ENCODE assay signal across 9 cellular contexts in the genomic region with DNA sequence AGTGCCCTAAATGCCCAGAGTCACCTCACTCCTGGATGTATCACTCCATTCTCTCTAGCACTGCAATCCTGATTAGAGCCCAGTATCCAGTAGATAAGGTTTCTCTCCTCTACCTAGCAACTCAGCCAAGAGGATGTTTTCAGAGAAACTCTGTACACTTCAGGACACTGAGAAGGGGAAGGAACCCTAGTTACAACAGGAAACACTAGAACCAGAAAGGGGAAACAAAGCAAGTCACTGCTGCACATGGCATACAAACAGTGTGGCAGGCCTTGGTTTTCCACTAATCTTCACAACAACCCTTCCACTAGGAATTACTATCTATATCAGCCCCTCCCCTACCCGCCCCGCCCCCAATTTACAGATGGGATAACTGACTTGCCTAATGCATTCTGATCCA. TPM values are rescaled to one million over a fixed set of nuclear protein-coding genes. Genes with fewer than 3 reads are reported as not detected.
DNase-seq lines count a peak whose midpoint lies in the region; ATAC-seq, FAIRE-seq and TF ChIP-seq lines count a peak whose summit lies in the region.
"Had no signal": no experiment of that assay in that cellular context is flagged by ENCODE, and none has a peak within 500 bp of the region (broad histone marks: within the 10 kb centered on the region; RNA-seq: fewer than 3 reads in every experiment).

No MANE protein-coding gene starts in this region.

- peaks cover 3 to 4% of the 10 kb centered on the region in 2 donors for H3K36me3 Mint-ChIP-seq in activated T-cell treated with anti-CD3 and anti-CD28 coated beads, Interleukin-2, amount 50 U/mL, for 72 hours (ENCODE audit: insufficient read depth in 2 of 2)
- H3K36me3 Mint-ChIP-seq in stimulated activated naive B cell treated with anti-CD40 and anti-IgM and Interleukin-4, amounts not matched to agents 10 μg/mL and 1 μg/mL and 100 μg/mL, for 72 hours, result peaks cover 0 to 6% of the 10 kb centered on the region in 2 donors

- ATAC-seq in activated T-cell treated with anti-CD3 and anti-CD28 coated beads, Interleukin-2, amount 50 U/mL, for 72 hours (replicated peaks in 1 of 2), result no peak
- ATAC-seq in PC-3, result no peak
- ATAC-seq in stimulated activated naive B cell treated with anti-CD40 and anti-IgM and Interleukin-4, amounts not matched to agents 10 μg/mL and 1 μg/mL and 100 μg/mL, for 72 hours (replicated peaks), result no peak

- H3K9me1 ChIP-seq in endothelial cell of umbilical vein (replicated peaks; ENCODE audit: control insufficient read depth, extremely low read depth, insufficient read depth, low read length), result no peaks in the 10 kb centered on the region

- H3K4me3 Mint-ChIP-seq in activated T-cell treated with anti-CD3 and anti-CD28 coated beads, Interleukin-2, amount 50 U/mL, for 72 hours, result peak overlapping the region; percentile 85 to 99
- H3K4me3 Mint-ChIP-seq in stimulated activated naive B cell treated with anti-CD40 and anti-IgM and Interleukin-4, amounts not matched to agents 10 μg/mL and 1 μg/mL and 100 μg/mL, for 72 hours, result peak overlapping the region; percentile 14 to 17

- H2AFZ ChIP-seq in PC-3 (ENCODE audit: low read length) (no peak overlapping the region), endothelial cell of umbilical vein (ENCODE audit: low read depth, low read length) (no peak overlapping the region)

- H3K36me3 ChIP-seq in PC-3 (ENCODE audit: low read depth, low read length) (peaks cover 9% of the 10 kb centered on the region), endothelial cell of umbilical vein (ENCODE audit: control insufficient read depth in 2 of 2, extremely low read depth in 1 of 2, insufficient read depth in 2 of 2, low read length in 2 of 2) (peaks cover 2 to 5% of the 10 kb centered on the region in 2 experiments), esophagus muscularis mucosa (peaks cover 7 to 16% (median 8%) of the 10 kb centered on the region in 4 donors), tibial nerve (peaks cover 0 to 8% (median 0%) of the 10 kb centered on the region in 3 donors)

- POLR2A ChIA-PET in PC-3 (lab: Charles Lee; ENCODE audit: unreplicated experiment), result no interaction called here
- POLR2A ChIA-PET in endothelial cell of umbilical vein (lab: Charles Lee), result no interaction called here

- H3K4me1 Mint-ChIP-seq in activated T-cell treated with anti-CD3 and anti-CD28 coated beads, Interleukin-2, amount 50 U/mL, for 72 hours (ENCODE audit: low read depth), result peaks cover 51% of the 10 kb centered on the region
- H3K4me1 Mint-ChIP-seq in stimulated activated naive B cell treated with anti-CD40 and anti-IgM and Interleukin-4, amounts not matched to agents 10 μg/mL and 1 μg/mL and 100 μg/mL, for 72 hours, result peaks cover 11 to 33% of the 10 kb centered on the region in 2 donors

- H3K4me1 ChIP-seq in PC-3 (ENCODE audit: insufficient read depth, low read length) (peaks cover 16% of the 10 kb centered on the region; the same call in 1 of the 2 replicates), endothelial cell of umbilical vein (ENCODE audit: control insufficient read depth, extremely low read depth, insufficient read depth, low read length) (peaks cover 13% of the 10 kb centered on the region), esophagus muscularis mucosa (peaks cover 31 to 42% (median 33%) of the 10 kb centered on the region in 4 donors), tibial nerve (peaks cover 0 to 41% (median 11%) of the 10 kb centered on the region in 4 donors)

- WGBS in esophagus muscularis mucosa, result 95% methylated on average over 2 of the region's 2 CpGs
- 97% methylated on average over 2 of the region's 2 CpGs for WGBS in tibial nerve, 2 donors

- H3K9ac ChIP-seq in PC-3 (ENCODE audit: low read length) (no peak overlapping the region), endothelial cell of umbilical vein (replicated peaks; ENCODE audit: extremely low read depth, insufficient read depth, low read length) (no peak overlapping the region)

- H4K20me1 ChIP-seq in PC-3 (ENCODE audit: low read length) (no peaks in the 10 kb centered on the region), endothelial cell of umbilical vein (replicated peaks; ENCODE audit: control insufficient read depth, extremely low read depth, insufficient read depth, low read length) (no peaks in the 10 kb centered on the region)

- dilution Hi-C loops in endothelial cell of umbilical vein (cut with MboI; ENCODE audit: extremely low pct_ligation_motif_present, low sequenced_read_pairs), result no loop called here

- no peak for TF ChIP-seq CTCF in PC-3 (conservative IDR thresholded peaks at IDR 0.05; ENCODE audit: low read depth, low read length)
- TF ChIP-seq CTCF in endothelial cell of umbilical vein (IDR thresholded peaks at IDR 0.05; ENCODE audit: extremely low read depth in 1 of 2, insufficient read depth in 1 of 2, low read depth in 1 of 2, low read length in 2 of 2), result no peak
- no peak for TF ChIP-seq CTCF in esophagus muscularis mucosa (IDR thresholded peaks at IDR 0.05)
- no peak for TF ChIP-seq CTCF in tibial nerve (IDR thresholded peaks at IDR 0.05)

- no peaks in the 10 kb centered on the region for H3K9me3 Mint-ChIP-seq in activated T-cell treated with anti-CD3 and anti-CD28 coated beads, Interleukin-2, amount 50 U/mL, for 72 hours
- no peaks in the 10 kb centered on the region for H3K9me3 Mint-ChIP-seq in stimulated activated naive B cell treated with anti-CD40 and anti-IgM and Interleukin-4, amounts not matched to agents 10 μg/mL and 1 μg/mL and 100 μg/mL, for 72 hours

- TF ChIP-seq POLR2A in endothelial cell of umbilical vein (IDR thresholded peaks at IDR 0.05; ENCODE audit: low read depth, low read length), result no peak
- no peak for TF ChIP-seq POLR2A in esophagus muscularis mucosa (IDR thresholded peaks at IDR 0.05; ENCODE audit: low read depth)
- no peak for TF ChIP-seq POLR2A in tibial nerve (IDR thresholded peaks at IDR 0.05)

- no peak for DNase-seq in activated T-cell treated with anti-CD3 and anti-CD28 coated beads, Interleukin-2, amount 50 U/mL, for 72 hours
- DNase-seq in activated T-cell treated with anti-CD3 and anti-CD28 coated beads for 4 hours (no peak), PC-3 (no peak), endothelial cell of umbilical vein (ENCODE audit: low read depth, low spot score) (peak; percentile 14), esophagus muscularis mucosa (ENCODE audit: extremely low spot score) (no peak), DMS79 treated with DMSO at 0.1 percent for 48 hours (lab: John Stamatoyannopoulos, UW) (no peak), tibial nerve (ENCODE audit: low spot score in 2 of 2) (no peak)
- DNase-seq in stimulated activated naive B cell treated with anti-CD40 and anti-IgM and Interleukin-4, amounts not matched to agents 10 μg/mL and 1 μg/mL and 100 μg/mL, for 72 hours, result no peak

- intact Hi-C loops in PC-3 (cut with micrococcal nuclease) (loop anchor here (5.0 kb wide), 2 partner anchors 38 to 883 kb away; no protein-coding TSS in a partner anchor), endothelial cell of umbilical vein (cut with micrococcal nuclease) (loop anchor here (5.0 to 10.0 kb wide), 4 partner anchors 82 to 803 kb away; partner anchors contain the start of genes CACUL1 and RAB11FIP2), esophagus muscularis mucosa (cut with DNase I) (no loop called here)

- peak overlapping the region; percentile 75 for H3K27ac Mint-ChIP-seq in activated T-cell treated with anti-CD3 and anti-CD28 coated beads, Interleukin-2, amount 50 U/mL, for 72 hours
- H3K27ac Mint-ChIP-seq in stimulated activated naive B cell treated with anti-CD40 and anti-IgM and Interleukin-4, amounts not matched to agents 10 μg/mL and 1 μg/mL and 100 μg/mL, for 72 hours, result no peak overlapping the region

- H3K9me2 ChIP-seq in PC-3 (replicated peaks; ENCODE audit: low read length), result no peaks in the 10 kb centered on the region

- H3K79me2 ChIP-seq in PC-3 (ENCODE audit: low read length) (peaks cover 41% of the 10 kb centered on the region), endothelial cell of umbilical vein (ENCODE audit: control insufficient read depth, insufficient read depth, low read length) (peaks cover 43% of the 10 kb centered on the region)

- CTCF ChIA-PET in PC-3 (lab: Charles Lee) (no interaction called here), endothelial cell of umbilical vein (lab: Charles Lee) (no interaction called here)

- H3K4me3 ChIP-seq in PC-3 (ENCODE audit: low read length) (no peak overlapping the region; the same call in 1 of the 2 replicates), endothelial cell of umbilical vein (replicated peaks in 1 of 3; ENCODE audit: insufficient read depth in 1 of 3, low read depth in 1 of 3, low read length in 3 of 3) (no peak overlapping the region), esophagus muscularis mucosa (peak overlapping the region in 1 of 4 donors; percentile 94), tibial nerve (no peak overlapping the region)

- TF ChIP-seq EP300 in esophagus muscularis mucosa (IDR thresholded peaks at IDR 0.05), result no peak
- TF ChIP-seq EP300 in tibial nerve (IDR thresholded peaks at IDR 0.05), result no peak

- H3K27me3 ChIP-seq in PC-3 (ENCODE audit: low read length) (no peaks in the 10 kb centered on the region), endothelial cell of umbilical vein (ENCODE audit: control insufficient read depth in 2 of 2, insufficient read depth in 2 of 2, low read length in 2 of 2) (peaks cover 0 to 2% of the 10 kb centered on the region in 2 experiments), esophagus muscularis mucosa (no peaks in the 10 kb centered on the region), tibial nerve (no peaks in the 10 kb centered on the region)

- H3K9me3 ChIP-seq in PC-3 (ENCODE audit: low read length) (no peaks in the 10 kb centered on the region), endothelial cell of umbilical vein (replicated peaks; ENCODE audit: control insufficient read depth, insufficient read depth, low read length) (no peaks in the 10 kb centered on the region), esophagus muscularis mucosa (no peaks in the 10 kb centered on the region), tibial nerve (no peaks in the 10 kb centered on the region)

- FAIRE-seq in endothelial cell of umbilical vein (lab: Jason Lieb, UNC), result no peak

- no peaks in the 10 kb centered on the region for H3K27me3 Mint-ChIP-seq in activated T-cell treated with anti-CD3 and anti-CD28 coated beads, Interleukin-2, amount 50 U/mL, for 72 hours (ENCODE audit: low read depth)
- H3K27me3 Mint-ChIP-seq in stimulated activated naive B cell treated with anti-CD40 and anti-IgM and Interleukin-4, amounts not matched to agents 10 μg/mL and 1 μg/mL and 100 μg/mL, for 72 hours, result no peaks in the 10 kb centered on the region

- H3K27ac ChIP-seq in PC-3 (ENCODE audit: low read length), result no peak overlapping the region
- no peak overlapping the region for H3K27ac ChIP-seq in endothelial cell of umbilical vein (ENCODE audit: insufficient read depth, low read depth, low read length)
- H3K27ac ChIP-seq in esophagus muscularis mucosa (replicated peaks in 1 of 4), result no peak overlapping the region
- H3K27ac ChIP-seq in tibial nerve, result no peak overlapping the region
- H3K27ac ChIP-seq: C4-2B had no signal

- H3K4me2 ChIP-seq in PC-3 (ENCODE audit: low read length), result peak overlapping the region; percentile 85
- H3K4me2 ChIP-seq in endothelial cell of umbilical vein (ENCODE audit: insufficient read depth, low read length), result peak overlapping the region; percentile 98

- BruUV-seq in PC-3 (replicated peaks; lab: Mats Ljungman, UMichigan) (no TSS peak), endothelial cell of umbilical vein (replicated peaks; lab: Mats Ljungman, UMichigan) (no TSS peak)

- no peaks in the 10 kb centered on the region for H3F3A ChIP-seq in PC-3 (ENCODE audit: low read length, unreplicated experiment)

RNA-seq across cellular contexts. Expression of gene FAM204A, which starts 1.6 kb away (rescaled TPM):
- 10 to 100 TPM; 81.3 to 88.6 TPM for total RNA-seq in activated T-cell treated with anti-CD3 and anti-CD28 coated beads, Interleukin-2, amount 50 U/mL, for 72 hours
- total RNA-seq in PC-3 (2014; rRNA removed) (27.3 and 34.2 TPM in 2 replicates), endothelial cell of umbilical vein (68.7 and 73.7 TPM in 2 replicates), esophagus muscularis mucosa (10 to 100 TPM; 58.6 to 78.7 (median 69.3) TPM), tibial nerve (10 to 100 TPM; 38.4 to 59.7 (median 39.5) TPM)
- 8.3 and 11.1 TPM in 2 replicates for polyA plus RNA-seq in endothelial cell of umbilical vein
- 20.5 and 26.5 TPM in 2 replicates for polyA plus RNA-seq in endothelial cell of umbilical vein (2011; cell fraction: cytosol; rRNA removed)
- 18.7 and 22.4 TPM in 2 replicates for polyA plus RNA-seq in endothelial cell of umbilical vein (2011; cell fraction: nucleus; rRNA removed)
- polyA plus RNA-seq in endothelial cell of umbilical vein (2012), result 61.7 and 69.2 TPM in 2 replicates
- 24.2 and 25.0 TPM in 2 replicates for polyA minus RNA-seq in endothelial cell of umbilical vein
- 10.5 TPM for polyA minus RNA-seq in endothelial cell of umbilical vein (2011; cell fraction: cytosol; rRNA and poly(A)+ RNA removed)
- polyA minus RNA-seq in endothelial cell of umbilical vein (2011; cell fraction: nucleus; rRNA and poly(A)+ RNA removed), result 29.8 and 37.6 TPM in 2 replicates
